Comparison of ENCODE assay signal across 19 cellular contexts in the genomic region with DNA sequence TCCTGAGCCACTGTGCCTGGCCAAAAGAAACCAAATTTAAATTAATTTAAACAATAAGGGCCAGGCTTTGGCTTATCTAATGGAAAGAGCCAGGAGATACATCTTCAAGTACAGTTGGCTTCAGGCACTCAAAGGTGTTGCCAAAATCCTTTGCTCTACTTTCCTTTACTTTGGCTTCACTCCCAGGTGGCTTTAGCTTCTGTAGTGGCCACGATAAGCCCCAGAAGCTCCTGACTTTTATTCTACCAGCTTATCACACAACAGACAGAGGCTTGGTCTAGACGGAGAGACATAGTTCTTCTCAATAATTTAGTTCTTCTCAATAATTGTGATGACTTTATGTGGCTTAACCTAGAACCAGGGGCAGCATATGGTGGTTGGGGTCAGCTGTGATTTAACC.
DNase-seq lines count a peak whose midpoint lies in the region; ATAC-seq and TF ChIP-seq lines count a peak whose summit lies in the region.
"Had no signal": no experiment of that assay in that cellular context is flagged by ENCODE, and none has a peak within 500 bp of the region (broad histone marks: within the 10 kb centered on the region; RNA-seq: fewer than 3 reads in every experiment).

No MANE protein-coding gene starts in this region.

- DNase-seq in left cardiac atrium (no peak), right cardiac atrium (no peak), IMR-90 (no peak), PC-3 (peak; percentile 18), left lobe of liver (ENCODE audit: low spot score) (no peak), cerebellum (ENCODE audit: low spot score) (no peak), mammary epithelial cell (no peak)
- no peak for DNase-seq in stimulated activated CD4-positive, alpha-beta T cell treated with anti-CD3 and anti-CD28 coated beads, Interleukin-4, amount 100 ng/mL, for 24 hours
- DNase-seq: ACHN; BE2C; C1 segment of cervical spinal cord; Caco-2; CD4-positive, alpha-beta T cell; DMS153; DMS79; GDM1; HCEC 1CT had no signal

- peak overlapping the region; percentile 47; the same call in 1 of the 2 replicates for H2BK120ac ChIP-seq in IMR-90 (ENCODE audit: low read depth, low read length)

- no peaks in the 10 kb centered on the region for H3K27me3 ChIP-seq in right cardiac atrium (ENCODE audit: control insufficient read depth, insufficient read depth)
- H3K27me3 ChIP-seq in IMR-90 (ENCODE audit: control insufficient read depth, insufficient read depth, low read length) = no peaks in the 10 kb centered on the region
- H3K27me3 ChIP-seq in PC-3 (ENCODE audit: low read length) = no peaks in the 10 kb centered on the region
- no peaks in the 10 kb centered on the region for H3K27me3 ChIP-seq in mammary epithelial cell (ENCODE audit: insufficient read depth, low read length)
- H3K27me3 ChIP-seq: BE2C had no signal

- CTCF ChIA-PET in IMR-90 (lab: Yijun Ruan, JAX) = interaction anchor here (0.7 kb wide), 1 partner anchor 247 kb away, joined by 3 read pairs; no protein-coding TSS in a partner anchor
- CTCF ChIA-PET in PC-3 (lab: Charles Lee) = no interaction called here
- CTCF ChIA-PET in mammary epithelial cell (lab: Charles Lee; ENCODE audit: low non-redundant PET) = no interaction called here

- dilution Hi-C loops in IMR-90 (cut with HindIII; ENCODE audit: low sequenced_read_pairs, unreplicated experiment) (no loop called here), mammary epithelial cell (cut with HindIII; ENCODE audit: low sequenced_read_pairs) (no loop called here)

- H3K4me1 ChIP-seq in right cardiac atrium (ENCODE audit: control insufficient read depth, insufficient read depth, low read length) (no peaks in the 10 kb centered on the region), IMR-90 (ENCODE audit: control insufficient read depth, insufficient read depth, low read length) (no peaks in the 10 kb centered on the region; the same call in 1 of the 2 replicates), PC-3 (ENCODE audit: insufficient read depth, low read length) (peaks cover 10% of the 10 kb centered on the region; the same call in 1 of the 2 replicates), mammary epithelial cell (ENCODE audit: insufficient read depth, low read length) (no peaks in the 10 kb centered on the region)
- H3K4me1 ChIP-seq: BE2C had no signal

- H3K27ac ChIP-seq in right cardiac atrium (ENCODE audit: low read length) = no peak overlapping the region
- H3K27ac ChIP-seq in IMR-90 (ENCODE audit: insufficient read depth, low read length) = no peak overlapping the region
- no peak overlapping the region for H3K27ac ChIP-seq in PC-3 (ENCODE audit: low read length)
- no peak overlapping the region for H3K27ac ChIP-seq in mammary epithelial cell (ENCODE audit: insufficient read depth, low read depth, low read length)
- H3K27ac ChIP-seq: HL-60 had no signal

- intact Hi-C loops in left cardiac atrium (cut with DNase I) (no loop called here), right cardiac atrium (cut with DNase I) (no loop called here), IMR-90 (cut with micrococcal nuclease) (no loop called here), PC-3 (cut with micrococcal nuclease) (loop anchor here (2.0 to 10.0 kb wide), 2 partner anchors 44 to 298 kb away; no protein-coding TSS in a partner anchor), mammary epithelial cell (cut with micrococcal nuclease) (loop anchor here (5.0 to 10.0 kb wide), 2 partner anchors 430 to 788 kb away; no protein-coding TSS in a partner anchor)

- peak; percentile 5 to 49 for ATAC-seq in left cardiac atrium
- no peak for ATAC-seq in right cardiac atrium
- ATAC-seq in IMR-90 (ENCODE audit: low read depth) = no peak
- no peak for ATAC-seq in PC-3
- peak; percentile 83 for ATAC-seq in left lobe of liver
- ATAC-seq: GM23338 had no signal

- H4K20me1 ChIP-seq in IMR-90 (ENCODE audit: insufficient read depth, low read length) (no peaks in the 10 kb centered on the region), PC-3 (ENCODE audit: low read length) (no peaks in the 10 kb centered on the region), mammary epithelial cell (ENCODE audit: insufficient read depth, low read length) (no peaks in the 10 kb centered on the region)

- H3K4me2 ChIP-seq in IMR-90 (ENCODE audit: low read depth, low read length) (no peak overlapping the region), PC-3 (ENCODE audit: low read length) (no peak overlapping the region), mammary epithelial cell (ENCODE audit: insufficient read depth, low read depth, low read length) (no peak overlapping the region)
- H3K4me2 ChIP-seq: GM23338 had no signal

- TF ChIP-seq RAD21 in IMR-90 (IDR thresholded peaks at IDR 0.05; ENCODE audit: low read length) = no peak

- H3K79me1 ChIP-seq in IMR-90 (ENCODE audit: low read depth in 1 of 2, low read length in 2 of 2) = no peaks in the 10 kb centered on the region

- POLR2A ChIA-PET in IMR-90 (lab: Charles Lee; ENCODE audit: unreplicated experiment) = no interaction called here
- POLR2A ChIA-PET in PC-3 (lab: Charles Lee; ENCODE audit: unreplicated experiment) = interaction anchor here (0.6 kb wide), 1 partner anchor 60 kb away, joined by 3 read pairs; no protein-coding TSS in a partner anchor

- no peak overlapping the region for H3K14ac ChIP-seq in IMR-90 (replicated peaks; ENCODE audit: low read depth, low read length)

- WGBS in right cardiac atrium = 49% methylated on average over 2 of the region's 2 CpGs
- no CpG with 5 or more reads among the region's 2 CpGs for WGBS in IMR-90 (ENCODE audit: extremely low coverage in 2 of 2, insufficient read length in 1 of 2), 2 experiments
- WGBS in mammary epithelial cell (ENCODE audit: low coverage, missing lambda C conversion rate) = 45% methylated on average over 2 of the region's 2 CpGs

- H3K79me2 ChIP-seq in PC-3 (ENCODE audit: low read length) (no peaks in the 10 kb centered on the region), mammary epithelial cell (ENCODE audit: insufficient read depth, low read length) (no peaks in the 10 kb centered on the region)

- no peak overlapping the region for H2BK5ac ChIP-seq in IMR-90 (ENCODE audit: low read depth, low read length, poor library complexity, severe bottlenecking)

- H3K9me1 ChIP-seq in IMR-90 (ENCODE audit: insufficient read depth, low read length) = no peaks in the 10 kb centered on the region

- H2BK15ac ChIP-seq in IMR-90 (ENCODE audit: low read depth, low read length) = no peak overlapping the region

- peak overlapping the region; percentile 29; the same call in 1 of the 2 replicates for H3K18ac ChIP-seq in IMR-90 (ENCODE audit: low read depth, low read length)

- H3K4ac ChIP-seq in IMR-90 (ENCODE audit: low read depth, low read length) = peak overlapping the region; percentile 2; the same call in 1 of the 2 replicates

- H3K9me2 ChIP-seq in PC-3 (replicated peaks; ENCODE audit: low read length) = no peaks in the 10 kb centered on the region

- no peak overlapping the region for H2AK9ac ChIP-seq in IMR-90 (replicated peaks; ENCODE audit: low read depth, low read length, poor library complexity)

- H4K91ac ChIP-seq in IMR-90 (ENCODE audit: insufficient read depth, low read depth, low read length) = peak overlapping the region; percentile 23

- no peak overlapping the region for H2AFZ ChIP-seq in IMR-90 (replicated peaks; ENCODE audit: low read length, poor library complexity)
- no peak overlapping the region for H2AFZ ChIP-seq in PC-3 (ENCODE audit: low read length)
- no peak overlapping the region for H2AFZ ChIP-seq in mammary epithelial cell (ENCODE audit: low read depth, low read length)
- H2AFZ ChIP-seq: GM23338 had no signal

- H3K36me3 ChIP-seq in IMR-90 (ENCODE audit: control insufficient read depth, insufficient read depth, low read length) = no peaks in the 10 kb centered on the region
- no peaks in the 10 kb centered on the region for H3K36me3 ChIP-seq in PC-3 (ENCODE audit: low read depth, low read length)
- no peaks in the 10 kb centered on the region for H3K36me3 ChIP-seq in mammary epithelial cell (ENCODE audit: insufficient read depth, low read length)
- H3K36me3 ChIP-seq: BE2C had no signal

- no peak overlapping the region for H4K8ac ChIP-seq in IMR-90 (ENCODE audit: low read depth in 2 of 2, low read length in 2 of 2)

- TF ChIP-seq CTCF in IMR-90 (conservative IDR thresholded peaks at IDR 0.05; ENCODE audit: low read depth, low read length) = no peak
- no peak for TF ChIP-seq CTCF in PC-3 (conservative IDR thresholded peaks at IDR 0.05; ENCODE audit: low read depth, low read length)
- TF ChIP-seq CTCF in mammary epithelial cell (conservative IDR thresholded peaks at IDR 0.05 in 1 of 2, IDR thresholded peaks at IDR 0.05 in 1 of 2; ENCODE audit: extremely low read depth in 1 of 2, insufficient read depth in 1 of 2, low read depth in 1 of 2, low read length in 2 of 2) = no peak

- no peaks in the 10 kb centered on the region for H3F3A ChIP-seq in PC-3 (ENCODE audit: low read length, unreplicated experiment)

- H4K5ac ChIP-seq in IMR-90 (ENCODE audit: low read depth, low read length) = no peak overlapping the region

- no TSS peak for BruUV-seq in IMR-90 (replicated peaks; lab: Mats Ljungman, UMichigan)
- no TSS peak for BruUV-seq in PC-3 (replicated peaks; lab: Mats Ljungman, UMichigan)
- BruUV-seq in mammary epithelial cell (replicated peaks; lab: Mats Ljungman, UMichigan) = no TSS peak

- no peak overlapping the region for H3K56ac ChIP-seq in IMR-90 (ENCODE audit: extremely low read depth, insufficient read depth, low read length)

- H3K9ac ChIP-seq in IMR-90 (ENCODE audit: low read depth, low read length) (no peak overlapping the region), PC-3 (ENCODE audit: low read length) (no peak overlapping the region), mammary epithelial cell (ENCODE audit: insufficient read depth, low read length) (no peak overlapping the region)

- H2BK20ac ChIP-seq in IMR-90 (ENCODE audit: low read depth, low read length) = 0 out of 2 replicates have a peak overlapping the region, but pooled peaks have one; percentile 22

- H3K4me3 ChIP-seq in right cardiac atrium (ENCODE audit: low read length) (no peak overlapping the region), IMR-90 (ENCODE audit: insufficient read depth, low read depth, low read length) (no peak overlapping the region), PC-3 (ENCODE audit: low read length) (no peak overlapping the region), mammary epithelial cell (replicated peaks in 1 of 3; ENCODE audit: insufficient read depth in 1 of 3, low read depth in 2 of 3, low read length in 3 of 3) (no peak overlapping the region)
- H3K4me3 ChIP-seq: GM23338 had no signal

- H3K9me3 ChIP-seq in right cardiac atrium (ENCODE audit: control insufficient read depth, low read length) (no peaks in the 10 kb centered on the region), IMR-90 (ENCODE audit: control insufficient read depth, insufficient read depth, low read length) (no peaks in the 10 kb centered on the region), PC-3 (ENCODE audit: low read length) (no peaks in the 10 kb centered on the region), mammary epithelial cell (replicated peaks; ENCODE audit: insufficient read depth, low read length) (no peaks in the 10 kb centered on the region)
- H3K9me3 ChIP-seq: BE2C, Caco-2 had no signal

- H3K23ac ChIP-seq in IMR-90 (ENCODE audit: low read depth, low read length) = no peak overlapping the region

- peak overlapping the region; percentile 65; the same call in 1 of the 2 replicates for H2AK5ac ChIP-seq in IMR-90 (ENCODE audit: low read depth, low read length)

- in situ Hi-C loops in IMR-90 (cut with MboI; ENCODE audit: low sequenced_read_pairs) (no loop called here), mammary epithelial cell (cut with MboI; ENCODE audit: low sequenced_read_pairs in 2 of 2) (loop anchor here in 1 of 2 donors (25.0 kb wide), 1 partner anchor 615 kb away; no protein-coding TSS in a partner anchor)

- no peak for TF ChIP-seq POLR2A in IMR-90 (IDR thresholded peaks at IDR 0.05; ENCODE audit: low read depth, low read length)

Comparison
In these comparisons a context has a peak if more than half of its experiments do, and no peak if none do; other contexts are left out.
1. ATAC-seq: peak in left cardiac atrium (2 of 2) and left lobe of liver (single experiment); none in right cardiac atrium (0 of 2), IMR-90 (single experiment) and PC-3 (single experiment).
2. intact Hi-C loops: an anchor here in PC-3 (2.0 to 10.0 kb wide) and mammary epithelial cell (5.0 to 10.0 kb wide); none called in left cardiac atrium, right cardiac atrium and IMR-90.